ENCODE assay signal across 37 cellular contexts in the genomic region with DNA sequence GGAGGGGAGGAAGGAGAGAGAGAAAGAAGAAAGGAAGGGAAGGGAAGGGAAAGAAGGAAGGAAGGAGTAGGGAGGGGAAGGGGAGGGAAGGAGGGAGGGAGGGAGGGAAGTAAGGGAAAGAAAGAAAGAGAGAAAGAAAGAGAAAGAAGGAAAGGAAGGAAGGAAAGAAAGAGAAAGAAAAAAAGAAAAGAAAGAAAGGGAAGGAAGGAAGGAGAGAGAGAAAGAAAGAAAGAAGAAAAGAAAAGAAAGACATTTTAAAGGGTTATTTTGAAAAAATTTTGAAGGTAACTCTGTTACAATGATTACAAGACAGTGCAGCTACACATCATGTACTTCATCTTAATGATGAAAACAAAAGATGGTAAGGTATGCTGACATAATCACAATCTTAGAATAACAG. TPM values are rescaled to one million over a fixed set of nuclear protein-coding genes. Genes with fewer than 3 reads are reported as not detected.
DNase-seq lines count a peak whose midpoint lies in the region; ATAC-seq, FAIRE-seq and TF ChIP-seq lines count a peak whose summit lies in the region.
"Had no signal": no experiment of that assay in that cellular context is flagged by ENCODE, and none has a peak within 500 bp of the region (broad histone marks: within the 10 kb centered on the region; RNA-seq: fewer than 3 reads in every experiment).

No MANE protein-coding gene starts in this region.

- no peaks in the 10 kb centered on the region for H3K9me1 ChIP-seq in K562 (ENCODE audit: control insufficient read depth, insufficient read depth, low read length)

- TF ChIP-seq CTCF in HEK293 (tag by site-specific recombination; IDR thresholded peaks at IDR 0.05): no peak
- TF ChIP-seq CTCF in WTC11 (IDR thresholded peaks at IDR 0.05): no peak
- TF ChIP-seq CTCF in K562 (IDR thresholded peaks at IDR 0.05 in 2 of 3, conservative IDR thresholded peaks at IDR 0.05 in 1 of 3; ENCODE audit: insufficient read depth in 2 of 3, low read depth in 1 of 3, low read length in 3 of 3): no peak

- TF ChIP-seq RAD21 in K562 (CRISPR knock-in tag; conservative IDR thresholded peaks at IDR 0.05 in 1 of 2, IDR thresholded peaks at IDR 0.05 in 1 of 2): no peak

- intact Hi-C loops in K562 (cut with micrococcal nuclease): no loop called here

- DNase-seq in T-helper 17 cell (no peak), WTC11 (ENCODE audit: low spot score) (no peak), K562 (ENCODE audit: extremely low read depth in 1 of 4, low spot score in 3 of 4) (no peak), DMS53 treated with DMSO at 0.1 percent for 48 hours (lab: John Stamatoyannopoulos, UW; ENCODE audit: unreplicated experiment) (no peak), GM19238 (ENCODE audit: insufficient read length, low spot score) (no peak)
- DNase-seq in activated naive CD8-positive, alpha-beta T cell treated with anti-CD3 and anti-CD28 coated beads for 36 hours: no peak
- DNase-seq in stimulated activated CD4-positive, alpha-beta T cell treated with anti-CD3 and anti-CD28 coated beads, Interleukin-15, amount 100 ng/mL, for 24 hours: no peak
- DNase-seq: 8988T; ACHN; AML-193; BE2C; C1 segment of cervical spinal cord; Caco-2; Calu3; CD4-positive, alpha-beta memory T cell; CD4-positive, alpha-beta T cell; CD4-positive, CD25-positive, alpha-beta regulatory T cell; CD8-positive, alpha-beta memory T cell; CD8-positive, alpha-beta T cell; COR-L47; DMS 273 treated with DMSO at 0.1 percent for 48 hours; DMS153; DMS53; DMS79; DMS79 treated with DMSO at 0.1 percent for 48 hours; DND-41; EL had no signal

- no peak overlapping the region for H2AFZ ChIP-seq in K562 (ENCODE audit: low read depth, low read length)

- POLR2A ChIA-PET in HEK293 (lab: Yijun Ruan, JAX): no interaction called here
- POLR2A ChIA-PET in WTC11 (lab: Charles Lee): no interaction called here
- POLR2A ChIA-PET in K562 (lab: Yijun Ruan, JAX): no interaction called here

- peaks cover 10 to 12% of the 10 kb centered on the region in 2 experiments; a peak in 3 of 5 replicates for H3K27me3 ChIP-seq in K562 (ENCODE audit: control insufficient read depth in 2 of 2, insufficient read depth in 2 of 2, low read length in 2 of 2)

- H3K4me1 ChIP-seq in HEK293 (ENCODE audit: control insufficient read depth, insufficient read depth, low read length) (no peaks in the 10 kb centered on the region), K562 (replicated peaks in 1 of 2; ENCODE audit: control insufficient read depth in 2 of 2, insufficient read depth in 2 of 2, low read length in 2 of 2) (peaks cover 7 to 11% of the 10 kb centered on the region in 2 experiments; a peak in 4 of 5 replicates)
- H3K4me1 ChIP-seq: BE2C, Caco-2 had no signal

- H3K27ac Mint-ChIP-seq in T-helper 17 cell (no peak overlapping the region), WTC11 (no peak overlapping the region)
- no peak overlapping the region for H3K27ac Mint-ChIP-seq in activated naive CD8-positive, alpha-beta T cell treated with anti-CD3 and anti-CD28 coated beads for 36 hours
- H3K27ac Mint-ChIP-seq: B cell; CD14-positive monocyte; CD4-positive, alpha-beta T cell; CD4-positive, CD25-positive, alpha-beta regulatory T cell; CD8-positive, alpha-beta memory T cell; CD8-positive, alpha-beta T cell had no signal

- H3K4me3 ChIP-seq in HEK293 (ENCODE audit: low read depth, low read length) (no peak overlapping the region), K562 (no peak overlapping the region)
- H3K4me3 ChIP-seq: A549; BLaER1; BLaER1 treated with 17β-estradiol and CSF1 and Interleukin-3, amounts not matched to agents 10 nM and 100 nM had no signal

- no peaks in the 10 kb centered on the region for H3K36me3 ChIP-seq in HEK293 (ENCODE audit: control insufficient read depth in 2 of 2, insufficient read depth in 1 of 2, low read length in 2 of 2)
- H3K36me3 ChIP-seq in K562 (ENCODE audit: control insufficient read depth, insufficient read depth, low read length): no peaks in the 10 kb centered on the region
- H3K36me3 ChIP-seq: BE2C; BLaER1; BLaER1 treated with 17β-estradiol and CSF1 and Interleukin-3, amounts not matched to agents 10 nM and 100 nM had no signal

- TF ChIP-seq EP300 in K562 (IDR thresholded peaks at IDR 0.05; ENCODE audit: low read length): no peak

- H3K9ac ChIP-seq in K562 (ENCODE audit: insufficient read depth in 1 of 2, low read depth in 2 of 2, low read length in 2 of 2): no peak overlapping the region
- H3K9ac ChIP-seq: BLaER1; BLaER1 treated with 17β-estradiol and CSF1 and Interleukin-3, amounts not matched to agents 10 nM and 100 nM had no signal

- no peaks in the 10 kb centered on the region for H4K20me1 ChIP-seq in K562 (replicated peaks; ENCODE audit: control insufficient read depth, insufficient read depth, low read length)
- H4K20me1 ChIP-seq: BLaER1; BLaER1 treated with 17β-estradiol and CSF1 and Interleukin-3, amounts not matched to agents 10 nM and 100 nM had no signal

- no peak overlapping the region for H3K27ac ChIP-seq in HEK293 (ENCODE audit: extremely low read depth, low read depth, low read length)
- no peak overlapping the region for H3K27ac ChIP-seq in K562 (ENCODE audit: extremely low read depth, low read depth, low read length)
- H3K27ac ChIP-seq: 22Rv1; A549; BLaER1; BLaER1 treated with 17β-estradiol and CSF1 and Interleukin-3, amounts not matched to agents 10 nM and 100 nM; C4-2B had no signal

- H3K36me3 Mint-ChIP-seq in T-helper 17 cell (ENCODE audit: low read depth) (peaks cover 4% of the 10 kb centered on the region), WTC11 (peaks cover 7% of the 10 kb centered on the region)
- H3K36me3 Mint-ChIP-seq in activated naive CD8-positive, alpha-beta T cell treated with anti-CD3 and anti-CD28 coated beads for 36 hours: no peaks in the 10 kb centered on the region
- H3K36me3 Mint-ChIP-seq: CD14-positive monocyte; CD4-positive, alpha-beta memory T cell; CD4-positive, CD25-positive, alpha-beta regulatory T cell; CD8-positive, alpha-beta memory T cell; CD8-positive, alpha-beta T cell had no signal

- in situ Hi-C loops in K562 (cut with MboI): no loop called here

- no peak for FAIRE-seq in K562 (lab: Jason Lieb, UNC)
- FAIRE-seq: A204.1, A549, D721Med had no signal

- no peak for TF ChIP-seq POLR2A in K562 (conservative IDR thresholded peaks at IDR 0.05)

- H3K27me3 Mint-ChIP-seq in T-helper 17 cell: peaks cover 35% of the 10 kb centered on the region
- peaks cover 7% of the 10 kb centered on the region for H3K27me3 Mint-ChIP-seq in WTC11 (ENCODE audit: low read depth)
- H3K27me3 Mint-ChIP-seq in activated naive CD8-positive, alpha-beta T cell treated with anti-CD3 and anti-CD28 coated beads for 36 hours: peaks cover 47% of the 10 kb centered on the region

- H3K9me3 ChIP-seq in HEK293 (ENCODE audit: control insufficient read depth, insufficient read depth, low read depth, low read length): no peaks in the 10 kb centered on the region
- no peaks in the 10 kb centered on the region for H3K9me3 ChIP-seq in T-helper 17 cell (ENCODE audit: control insufficient read depth, low read length, poor library complexity, severe bottlenecking)
- no peaks in the 10 kb centered on the region for H3K9me3 ChIP-seq in K562 (replicated peaks; ENCODE audit: control insufficient read depth, insufficient read depth, low read depth, low read length)
- H3K9me3 ChIP-seq: A549, BE2C, Caco-2 had no signal

- CTCF ChIA-PET in HEK293 (lab: Yijun Ruan, JAX): no interaction called here
- CTCF ChIA-PET in WTC11 (lab: Charles Lee): no interaction called here
- CTCF ChIA-PET in K562 (lab: Yijun Ruan, JAX; ENCODE audit: low intra/inter-chr PET ratio): no interaction called here

- peak overlapping the region; percentile 22 for H3K4me3 Mint-ChIP-seq in T-helper 17 cell
- no peak overlapping the region for H3K4me3 Mint-ChIP-seq in WTC11
- H3K4me3 Mint-ChIP-seq in activated naive CD8-positive, alpha-beta T cell treated with anti-CD3 and anti-CD28 coated beads for 36 hours: no peak overlapping the region
- H3K4me3 Mint-ChIP-seq: B cell; CD4-positive, alpha-beta memory T cell; CD4-positive, alpha-beta T cell; CD8-positive, alpha-beta memory T cell; CD8-positive, alpha-beta T cell had no signal

- no peaks in the 10 kb centered on the region for H3K79me2 ChIP-seq in K562 (ENCODE audit: control insufficient read depth, insufficient read depth, low read length)

- H3K9me3 Mint-ChIP-seq in WTC11: peaks cover 21% of the 10 kb centered on the region
- H3K9me3 Mint-ChIP-seq in activated naive CD8-positive, alpha-beta T cell treated with anti-CD3 and anti-CD28 coated beads for 36 hours: peaks cover 2% of the 10 kb centered on the region
- H3K9me3 Mint-ChIP-seq: CD4-positive, alpha-beta T cell; CD8-positive, alpha-beta memory T cell had no signal

- BruUV-seq in K562 (replicated peaks; lab: Mats Ljungman, UMichigan): no TSS peak

- H3K4me1 Mint-ChIP-seq in T-helper 17 cell (peaks cover 9% of the 10 kb centered on the region), WTC11 (peaks cover 12% of the 10 kb centered on the region)
- H3K4me1 Mint-ChIP-seq in activated naive CD8-positive, alpha-beta T cell treated with anti-CD3 and anti-CD28 coated beads for 36 hours: peaks cover 16% of the 10 kb centered on the region

- ATAC-seq in T-helper 17 cell: no peak
- no peak for ATAC-seq in WTC11
- no peak for ATAC-seq in K562
- ATAC-seq: A549; CD8-positive, alpha-beta T cell had no signal

- H3K4me2 ChIP-seq in K562 (ENCODE audit: insufficient read depth, low read length): no peak overlapping the region
- H3K4me2 ChIP-seq: A549; BLaER1; BLaER1 treated with 17β-estradiol and CSF1 and Interleukin-3, amounts not matched to agents 10 nM and 100 nM had no signal

RNA-seq across cellular contexts. Expression of a gene that starts 3.9 kb away (rescaled TPM):
- under 1 TPM; 0.07 to 0.16 TPM for total RNA-seq in T-helper 17 cell
- total RNA-seq in WTC11 (2021): 0.41 to 0.81 TPM (median 0.50 TPM) in 3 replicates
- not detected in 2 replicates for total RNA-seq in K562 (2011; cell fraction: chromatin; rRNA removed; ENCODE audit: low replicate concordance)
- total RNA-seq in K562 (2011; cell fraction: nucleolus; rRNA removed): not detected in 2 replicates
- total RNA-seq in K562 (2011; cell fraction: nucleoplasm; rRNA removed): not detected in 2 replicates
- total RNA-seq in K562 (2014; rRNA removed): not detected in 2 replicates
- not detected in 2 replicates for total RNA-seq in K562 (2014; rRNA removed; fragmentation: Illumina TruSeq; extraction: Trizol)
- not detected in 2 replicates for total RNA-seq in K562 (2015; rRNA removed; fragmentation: Illumina TruSeq; extraction: Trizol)
- total RNA-seq in K562 (2021): not detected in 2 replicates
- polyA plus RNA-seq in K562 (2011; rRNA removed): not detected in 2 replicates
- polyA plus RNA-seq in K562 (2011; cell fraction: cytosol; rRNA removed): not detected in 2 replicates
- not detected in 2 replicates for polyA plus RNA-seq in K562 (2011; cell fraction: nucleus; rRNA removed)
- polyA plus RNA-seq in K562 (2012): 0.01 TPM in 2 replicates
- 0.01 TPM in 1 of 2 replicates, not detected in the other for polyA plus RNA-seq in K562 (2014; fragmentation: Illumina TruSeq; extraction: Trizol)
- polyA plus RNA-seq in K562 (2014; fragmentation: Nextera tagmentation; extraction: Ambion mirVana): not detected
- 0.03 TPM in 1 of 2 replicates, not detected in the other for polyA plus RNA-seq in K562 (2014; rRNA removed)
- polyA minus RNA-seq in K562 (2011; rRNA and poly(A)+ RNA removed): not detected in 2 replicates
- not detected in 2 replicates for polyA minus RNA-seq in K562 (2011; cell fraction: cytosol; rRNA and poly(A)+ RNA removed)
- not detected in 2 replicates for polyA minus RNA-seq in K562 (2011; cell fraction: nucleus; rRNA and poly(A)+ RNA removed)
- total RNA-seq in activated naive CD8-positive, alpha-beta T cell treated with anti-CD3 and anti-CD28 coated beads for 36 hours: under 1 TPM; 0.08 to 0.10 TPM
- total RNA-seq: CD4-positive, alpha-beta T cell; CD4-positive, CD25-positive, alpha-beta regulatory T cell; CD8-positive, alpha-beta T cell had no signal
- polyA plus RNA-seq: CD14-positive monocyte; CD8-positive, alpha-beta memory T cell had no signal

RNA-seq across cellular contexts. Expression of a gene that starts 24.6 kb away (rescaled TPM):
- 10 to 100 TPM; 35.6 to 42.0 TPM for total RNA-seq in T-helper 17 cell
- 43.5 to 49.1 TPM (median 45.8 TPM) in 3 replicates for total RNA-seq in WTC11 (2021)
- 36.5 and 52.5 TPM in 2 replicates for total RNA-seq in K562 (2011; cell fraction: chromatin; rRNA removed; ENCODE audit: low replicate concordance)
- 30.2 and 34.3 TPM in 2 replicates for total RNA-seq in K562 (2011; cell fraction: nucleolus; rRNA removed)
- total RNA-seq in K562 (2011; cell fraction: nucleoplasm; rRNA removed): 41.6 and 42.5 TPM in 2 replicates
- total RNA-seq in K562 (2014; rRNA removed): 29.0 and 46.5 TPM in 2 replicates
- 31.8 and 32.9 TPM in 2 replicates for total RNA-seq in K562 (2014; rRNA removed; fragmentation: Illumina TruSeq; extraction: Trizol)
- 27.3 and 28.6 TPM in 2 replicates for total RNA-seq in K562 (2015; rRNA removed; fragmentation: Illumina TruSeq; extraction: Trizol)
- total RNA-seq in K562 (2021): 37.9 and 38.2 TPM in 2 replicates
- 41.3 and 60.1 TPM in 2 replicates for polyA plus RNA-seq in K562 (2011; rRNA removed)
- 10.1 and 18.1 TPM in 2 replicates for polyA plus RNA-seq in K562 (2011; cell fraction: cytosol; rRNA removed)
- polyA plus RNA-seq in K562 (2011; cell fraction: nucleus; rRNA removed): 28.7 and 29.2 TPM in 2 replicates
- polyA plus RNA-seq in K562 (2012): 43.5 and 47.6 TPM in 2 replicates
- polyA plus RNA-seq in K562 (2014; fragmentation: Illumina TruSeq; extraction: Trizol): 53.6 and 56.8 TPM in 2 replicates
- polyA plus RNA-seq in K562 (2014; fragmentation: Nextera tagmentation; extraction: Ambion mirVana): 10 to 100 TPM; 27.7 to 28.7 TPM
- polyA plus RNA-seq in K562 (2014; rRNA removed): 53.0 and 56.5 TPM in 2 replicates
- 29.1 and 37.8 TPM in 2 replicates for polyA minus RNA-seq in K562 (2011; rRNA and poly(A)+ RNA removed)
- polyA minus RNA-seq in K562 (2011; cell fraction: cytosol; rRNA and poly(A)+ RNA removed): 12.4 and 13.6 TPM in 2 replicates
- 31.9 and 71.3 TPM in 2 replicates for polyA minus RNA-seq in K562 (2011; cell fraction: nucleus; rRNA and poly(A)+ RNA removed)
- 10 to 100 TPM; 43.7 to 45.9 TPM for total RNA-seq in activated naive CD8-positive, alpha-beta T cell treated with anti-CD3 and anti-CD28 coated beads for 36 hours

RNA-seq across cellular contexts. Expression of a gene that starts 24.8 kb away (rescaled TPM):
- total RNA-seq in T-helper 17 cell: 1 to 10 TPM; 2.9 to 5.3 TPM
- 54.0 to 64.0 TPM (median 62.8 TPM) in 3 replicates for total RNA-seq in WTC11 (2021)
- 4.4 and 16.0 TPM in 2 replicates for total RNA-seq in K562 (2011; cell fraction: chromatin; rRNA removed; ENCODE audit: low replicate concordance)
- 4.3 TPM in 2 replicates for total RNA-seq in K562 (2011; cell fraction: nucleolus; rRNA removed)
- total RNA-seq in K562 (2011; cell fraction: nucleoplasm; rRNA removed): 6.1 and 11.8 TPM in 2 replicates
- 14.1 and 20.9 TPM in 2 replicates for total RNA-seq in K562 (2014; rRNA removed)
- total RNA-seq in K562 (2014; rRNA removed; fragmentation: Illumina TruSeq; extraction: Trizol): 65.7 and 75.7 TPM in 2 replicates
- 46.3 and 49.2 TPM in 2 replicates for total RNA-seq in K562 (2015; rRNA removed; fragmentation: Illumina TruSeq; extraction: Trizol)
- 57.9 and 58.1 TPM in 2 replicates for total RNA-seq in K562 (2021)
- polyA plus RNA-seq in K562 (2011; rRNA removed): 99.7 and 129 TPM in 2 replicates
- polyA plus RNA-seq in K562 (2011; cell fraction: cytosol; rRNA removed): 24.7 and 40.8 TPM in 2 replicates
- 11.4 and 19.8 TPM in 2 replicates for polyA plus RNA-seq in K562 (2011; cell fraction: nucleus; rRNA removed)
- 54.7 and 56.0 TPM in 2 replicates for polyA plus RNA-seq in K562 (2012)
- polyA plus RNA-seq in K562 (2014; fragmentation: Illumina TruSeq; extraction: Trizol): 72.2 and 82.8 TPM in 2 replicates
- 100 to 1,000 TPM; 106 to 127 TPM for polyA plus RNA-seq in K562 (2014; fragmentation: Nextera tagmentation; extraction: Ambion mirVana)
- 37.6 and 40.4 TPM in 2 replicates for polyA plus RNA-seq in K562 (2014; rRNA removed)
- 48.9 and 54.5 TPM in 2 replicates for polyA minus RNA-seq in K562 (2011; rRNA and poly(A)+ RNA removed)
- polyA minus RNA-seq in K562 (2011; cell fraction: cytosol; rRNA and poly(A)+ RNA removed): 13.7 and 18.1 TPM in 2 replicates
- polyA minus RNA-seq in K562 (2011; cell fraction: nucleus; rRNA and poly(A)+ RNA removed): 3.6 and 6.2 TPM in 2 replicates
- total RNA-seq in activated naive CD8-positive, alpha-beta T cell treated with anti-CD3 and anti-CD28 coated beads for 36 hours: 10 to 100 TPM; 22.9 to 24.2 TPM
